8 cellular contexts compared by ENCODE assay signal in genomic region chr16:211631-212180, GRCh38. TPM values are rescaled to one million over a fixed set of nuclear protein-coding genes. Genes with fewer than 3 reads are reported as not detected.
"Had no signal": no experiment of that assay in that cellular context is flagged by ENCODE, and none has a peak within 500 bp of the region (broad histone marks: within the 10 kb centered on the region; RNA-seq: fewer than 3 reads in every experiment).

No MANE protein-coding gene starts in this region.

RNA-seq across cellular contexts. Expression of gene HBQ1, which starts 31.4 kb away (rescaled TPM):
- total RNA-seq: activated CD4-positive, alpha-beta memory T cell treated with anti-CD3 and anti-CD28 coated beads, Interleukin-2, amount 10 ng/mL, durations not matched to agents 7 days and 5 days; activated CD8-positive, alpha-beta memory T cell treated with anti-CD3 and anti-CD28 coated beads, Interleukin-2, amount 10 ng/mL, durations not matched to agents 7 days and 5 days; activated naive CD8-positive, alpha-beta T cell treated with anti-CD3 and anti-CD28 coated beads, Interleukin-2, amount 10 ng/mL, durations not matched to agents 7 days and 5 days; activated T-helper 17 cell treated with anti-CD3 and anti-CD28 coated beads, Interleukin-2, amount 50 U/mL, for 72 hours; ascending aorta; RPMI7951 had no signal

RNA-seq across cellular contexts. Expression of gene HBA1, which starts 35.2 kb away (rescaled TPM):
- total RNA-seq: activated CD4-positive, alpha-beta memory T cell treated with anti-CD3 and anti-CD28 coated beads, Interleukin-2, amount 10 ng/mL, durations not matched to agents 7 days and 5 days; activated CD8-positive, alpha-beta memory T cell treated with anti-CD3 and anti-CD28 coated beads, Interleukin-2, amount 10 ng/mL, durations not matched to agents 7 days and 5 days; activated naive CD8-positive, alpha-beta T cell treated with anti-CD3 and anti-CD28 coated beads, Interleukin-2, amount 10 ng/mL, durations not matched to agents 7 days and 5 days; activated T-helper 17 cell treated with anti-CD3 and anti-CD28 coated beads, Interleukin-2, amount 50 U/mL, for 72 hours; LHCN-M2; RPMI7951 had no signal

RNA-seq across cellular contexts. Expression of gene HBA2, which starts 39.0 kb away (rescaled TPM):
- total RNA-seq: activated CD4-positive, alpha-beta memory T cell treated with anti-CD3 and anti-CD28 coated beads, Interleukin-2, amount 10 ng/mL, durations not matched to agents 7 days and 5 days; activated CD8-positive, alpha-beta memory T cell treated with anti-CD3 and anti-CD28 coated beads, Interleukin-2, amount 10 ng/mL, durations not matched to agents 7 days and 5 days; activated naive CD8-positive, alpha-beta T cell treated with anti-CD3 and anti-CD28 coated beads, Interleukin-2, amount 10 ng/mL, durations not matched to agents 7 days and 5 days; activated T-helper 17 cell treated with anti-CD3 and anti-CD28 coated beads, Interleukin-2, amount 50 U/mL, for 72 hours; LHCN-M2; NCI-H460; RPMI7951 had no signal
